Comparison of ENCODE assay signal across 11 cellular contexts in the genomic region with DNA sequence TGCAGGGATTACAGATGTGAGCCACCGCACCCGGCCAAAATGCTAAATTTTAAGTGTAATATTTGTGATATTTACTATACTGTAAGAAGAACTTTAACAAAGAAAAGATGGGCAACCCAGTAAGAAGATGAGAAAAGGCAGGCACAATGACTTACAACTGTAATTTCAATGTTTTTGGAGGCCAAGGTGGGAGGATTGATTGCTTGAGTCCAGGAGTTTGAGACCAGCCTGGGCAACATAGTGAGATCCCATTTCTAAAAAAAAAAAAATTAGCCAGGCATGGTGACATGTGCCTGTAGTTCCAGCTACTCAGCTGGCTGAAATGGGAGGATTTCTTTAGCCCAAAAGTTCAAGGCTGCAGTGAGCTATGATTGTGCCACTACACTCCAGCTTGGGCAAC. TPM values are rescaled to one million over a fixed set of nuclear protein-coding genes. Genes with fewer than 3 reads are reported as not detected.
"Had no signal": no experiment of that assay in that cellular context is flagged by ENCODE, and none has a peak within 500 bp of the region (broad histone marks: within the 10 kb centered on the region; RNA-seq: fewer than 3 reads in every experiment).

No MANE protein-coding gene starts in this region.

- H3K4me2 ChIP-seq: GM23338 had no signal

- H3K4me1 ChIP-seq: HAP-1 had no signal

- ATAC-seq: GM23338, HCT116 had no signal

- H3K9ac ChIP-seq: GM23248 had no signal

- H3K4me3 Mint-ChIP-seq: GM23338, H9, HFFc6 had no signal

- H3K9me3 ChIP-seq: HAP-1 had no signal

- FAIRE-seq: H54 had no signal

- DNase-seq: GM23248, GOT3, H7, H9, HCEC 1CT, HFFc6 had no signal

- H2AFZ ChIP-seq: GM23248 had no signal

- H3K9me3 Mint-ChIP-seq: HFFc6 had no signal

- H3K36me3 ChIP-seq: HAP-1 had no signal

- H3K27ac Mint-ChIP-seq: GM23338, HFFc6 had no signal

- H3K27ac ChIP-seq: GM23248 had no signal

- H3K4me3 ChIP-seq: GM23248, GM23338, HAP-1 had no signal

RNA-seq across cellular contexts. Expression of a gene that starts 42.2 kb away (rescaled TPM):
- total RNA-seq: GM23248, H4, H9, HFFc6 had no signal
- polyA plus RNA-seq: GM23248, GM23338 had no signal
